In genomic region chr16:66927918-66928649, GRCh38 we compare ENCODE assay signal across 10 cellular contexts. TPM values are rescaled to one million over a fixed set of nuclear protein-coding genes. Genes with fewer than 3 reads are reported as not detected.
A peak's percentile ranks its signal among the peaks of the same experiment; 100 is the strongest.
DNase-seq lines count a peak whose midpoint lies in the region; ATAC-seq, FAIRE-seq and TF ChIP-seq lines count a peak whose summit lies in the region.
"Had no signal": no experiment of that assay in that cellular context is flagged by ENCODE, and none has a peak within 500 bp of the region (broad histone marks: within the 10 kb centered on the region; RNA-seq: fewer than 3 reads in every experiment).

No MANE protein-coding gene starts in this region.

- H3K9me3 ChIP-seq in astrocyte (ENCODE audit: insufficient read depth, low read depth, low read length) (no peaks in the 10 kb centered on the region), lower lobe of right lung (no peaks in the 10 kb centered on the region), small intestine (ENCODE audit: control insufficient read depth, low read depth) (no peaks in the 10 kb centered on the region)
- H3K9me3 ChIP-seq: ovary had no signal

- no peaks in the 10 kb centered on the region for H3K9me3 Mint-ChIP-seq in astrocyte (ENCODE audit: unreplicated experiment)

- H3K36me3 Mint-ChIP-seq in astrocyte (ENCODE audit: low read depth, unreplicated experiment) = peaks cover 9% of the 10 kb centered on the region

- DNase-seq in AG20443 (ENCODE audit: low spot score) (peak; percentile 36), HK-2 (ENCODE audit: unreplicated experiment) (peak; percentile 68), astrocyte (ENCODE audit: low read depth) (no peak), lower lobe of right lung (no peak), small intestine (no peak)
- DNase-seq: DMS153 had no signal

- TF ChIP-seq CTCF in astrocyte (IDR thresholded peaks at IDR 0.05; ENCODE audit: insufficient read depth, low read depth, low read length) (no peak), lower lobe of right lung (IDR thresholded peaks at IDR 0.05) (no peak)

- peak overlapping the region; percentile 61 for H3K4me3 Mint-ChIP-seq in astrocyte (ENCODE audit: unreplicated experiment)

- H3K4me1 Mint-ChIP-seq in astrocyte (ENCODE audit: low read depth, unreplicated experiment) = peaks cover 29% of the 10 kb centered on the region

- peaks cover 7% of the 10 kb centered on the region for H3K27me3 ChIP-seq in astrocyte (ENCODE audit: insufficient read depth, low read length)
- H3K27me3 ChIP-seq in lower lobe of right lung (ENCODE audit: low read depth) = peaks cover 13% of the 10 kb centered on the region
- H3K27me3 ChIP-seq in small intestine (ENCODE audit: control insufficient read depth in 2 of 2, insufficient read depth in 2 of 2, low read length in 2 of 2) = no peaks in the 10 kb centered on the region
- H3K27me3 ChIP-seq: ovary had no signal

- H3K9ac ChIP-seq in astrocyte (ENCODE audit: low read length) = peak overlapping the region; percentile 36

- H3K27me3 Mint-ChIP-seq in astrocyte (ENCODE audit: low read depth, unreplicated experiment) = peaks cover 19% of the 10 kb centered on the region

- FAIRE-seq in astrocyte (lab: Jason Lieb, UNC) (no peak), small intestine (lab: Jason Lieb, UNC) (no peak)

- intact Hi-C loops in lower lobe of right lung (cut with DNase I) = no loop called here

- peaks cover 9% of the 10 kb centered on the region for H3K79me2 ChIP-seq in astrocyte (ENCODE audit: insufficient read depth, low read length)

- no peak overlapping the region for H2AFZ ChIP-seq in astrocyte (ENCODE audit: low read depth, low read length)

- H3K27ac ChIP-seq in astrocyte (ENCODE audit: low read depth, low read length) = peak overlapping the region; percentile 59
- H3K27ac ChIP-seq in lower lobe of right lung = peak overlapping the region; percentile 79
- no peak overlapping the region for H3K27ac ChIP-seq in small intestine (ENCODE audit: low read depth in 1 of 2, low read length in 1 of 2)
- H3K27ac ChIP-seq: ovary had no signal

- ATAC-seq in lower lobe of right lung (no peak), GM18505 (IDR thresholded peaks at IDR 0.05; ENCODE audit: unreplicated experiment) (no peak), GM19035 (IDR thresholded peaks at IDR 0.05; ENCODE audit: unreplicated experiment) (no peak), GM21786 (IDR thresholded peaks at IDR 0.05; ENCODE audit: unreplicated experiment) (no peak)

- H4K20me1 ChIP-seq in astrocyte (ENCODE audit: insufficient read depth, low read length) = peaks cover 35% of the 10 kb centered on the region

- peak overlapping the region; percentile 69 for H3K4me2 ChIP-seq in astrocyte (ENCODE audit: low read length)

- H3K4me3 ChIP-seq in astrocyte (ENCODE audit: insufficient read depth, low read depth, low read length) (no peak overlapping the region), lower lobe of right lung (no peak overlapping the region), small intestine (ENCODE audit: low read depth in 1 of 2, low read length in 2 of 2) (no peak overlapping the region)
- H3K4me3 ChIP-seq: ovary had no signal

- 90 to 94% (median 90%) methylated on average over 8 of the region's 8 CpGs for WGBS in small intestine, 3 donors

- TF ChIP-seq POLR2A in GM18505 (IDR thresholded peaks at IDR 0.05; ENCODE audit: borderline replicate concordance, extremely low read depth, insufficient read depth, insufficient read length) = no peak

- peaks cover 31% of the 10 kb centered on the region for H3K4me1 ChIP-seq in astrocyte (ENCODE audit: insufficient read depth, low read length)
- peaks cover 58% of the 10 kb centered on the region for H3K4me1 ChIP-seq in lower lobe of right lung
- peaks cover under 1 to 3% of the 10 kb centered on the region in 2 donors for H3K4me1 ChIP-seq in small intestine (ENCODE audit: control insufficient read depth in 2 of 2, insufficient read depth in 1 of 2, low read depth in 1 of 2, low read length in 1 of 2)

- H3K27ac Mint-ChIP-seq in astrocyte (ENCODE audit: unreplicated experiment) = peak overlapping the region; percentile 93

- H3K36me3 ChIP-seq in astrocyte (ENCODE audit: insufficient read depth, low read length) = peaks cover 3% of the 10 kb centered on the region
- H3K36me3 ChIP-seq in lower lobe of right lung = peaks cover 16% of the 10 kb centered on the region
- H3K36me3 ChIP-seq in small intestine (ENCODE audit: control insufficient read depth in 2 of 2, insufficient read depth in 2 of 2, low read length in 2 of 2) = no peaks in the 10 kb centered on the region
- H3K36me3 ChIP-seq: ovary had no signal

RNA-seq across cellular contexts. Expression of gene RRAD, which starts 2.7 kb away (rescaled TPM):
- 10.2 and 12.1 TPM in 2 replicates for total RNA-seq in astrocyte
- total RNA-seq in lower lobe of right lung = 11.8 TPM
- 10 to 100 TPM in 1 of 3 donors, 1 to 10 TPM in 2; 2.2 to 10.9 (median 4.9) TPM for polyA plus RNA-seq in small intestine

RNA-seq across cellular contexts. Expression of gene CIAO2B, which starts 6.1 kb away (rescaled TPM):
- total RNA-seq in astrocyte (69.5 and 75.6 TPM in 2 replicates), lower lobe of right lung (76.8 TPM)
- 100 to 1,000 TPM; 219 to 274 (median 245) TPM for polyA plus RNA-seq in small intestine

RNA-seq across cellular contexts. Expression of gene CES2, which starts 7.2 kb away (rescaled TPM):
- total RNA-seq in astrocyte (22.9 and 28.8 TPM in 2 replicates), lower lobe of right lung (35.1 TPM)
- polyA plus RNA-seq in small intestine = 100 to 1,000 TPM; 254 to 337 (median 333) TPM

RNA-seq across cellular contexts. Expression of gene CDH16, which starts 9.4 kb away (rescaled TPM):
- total RNA-seq in astrocyte (not detected in 2 replicates), lower lobe of right lung (not detected)
- 1 to 10 TPM in 2 of 3 donors, under 1 TPM in 1; 0.91 to 5.4 (median 3.5) TPM for polyA plus RNA-seq in small intestine
- polyA plus RNA-seq: ovary had no signal

RNA-seq across cellular contexts. Expression of gene CES3, which starts 33.0 kb away (rescaled TPM):
- total RNA-seq in astrocyte (0.77 and 1.5 TPM in 2 replicates), lower lobe of right lung (2.5 TPM)
- polyA plus RNA-seq in small intestine = 10 to 100 TPM; 14.6 to 36.0 (median 28.1) TPM

Comparison
In these comparisons a context has a peak if more than half of its experiments do, and no peak if none do; other contexts are left out.
1. DNase-seq: peak in AG20443 (single experiment) and HK-2 (single experiment); none in astrocyte (single experiment), lower lobe of right lung (single experiment) and small intestine (single experiment).
2. H3K27ac ChIP-seq: peak in astrocyte (single experiment) and lower lobe of right lung (single experiment); none in small intestine (0 of 2).